In genomic region chr2:105377871-105378270, GRCh38 we compare ENCODE assay signal across 1 cellular context.
TF ChIP-seq lines count a peak whose summit lies in the region.

No MANE protein-coding gene starts in this region.

TF ChIP-seq in IMR-90, 13 proteins besides CTCF, POLR2A, EP300 and RAD21 (continued from another document):
- TF ChIP-seq USF2 (IDR thresholded peaks at IDR 0.05; ENCODE audit: low read depth, low read length): no peak
